In genomic region chr3:50321146-50321843, GRCh38 we compare ENCODE assay signal across 1 cellular context.
TF ChIP-seq lines count a peak whose summit lies in the region.

No MANE protein-coding gene starts in this region.

TF ChIP-seq in HepG2, 621 proteins besides CTCF, POLR2A, EP300 and RAD21 (continued from another document and continues in another):
- TF ChIP-seq CSRNP2 (CRISPR knock-in tag; conservative IDR thresholded peaks at IDR 0.05; ENCODE audit: low read depth) = no peak
- no peak for TF ChIP-seq ZNF512B (CRISPR knock-in tag; IDR thresholded peaks at IDR 0.05; ENCODE audit: borderline replicate concordance)
- TF ChIP-seq TFDP2 (CRISPR knock-in tag; IDR thresholded peaks at IDR 0.05) = peak; percentile 32; the same call in 1 of the 2 replicates
- TF ChIP-seq HIVEP1 (CRISPR knock-in tag; IDR thresholded peaks at IDR 0.05) = peak; percentile 4; the same call in 1 of the 2 replicates
- TF ChIP-seq GATAD1 (CRISPR knock-in tag; IDR thresholded peaks at IDR 0.05) = no peak
- TF ChIP-seq SALL2 (CRISPR knock-in tag; IDR thresholded peaks at IDR 0.05) = peak; percentile 42; the same call in 1 of the 2 replicates
- peak; percentile 70; the same call in 1 of the 2 replicates for TF ChIP-seq THAP11 (CRISPR knock-in tag; IDR thresholded peaks at IDR 0.05)
- TF ChIP-seq KLF11 (CRISPR knock-in tag; IDR thresholded peaks at IDR 0.05) = no peak
- peak; percentile 29; the same call in 1 of the 2 replicates for TF ChIP-seq NR0B2 (CRISPR knock-in tag; IDR thresholded peaks at IDR 0.05)
- 0 out of 2 replicates have a peak, but pooled peaks have one; percentile 5 for TF ChIP-seq ZNF317 (CRISPR knock-in tag; IDR thresholded peaks at IDR 0.05)
- TF ChIP-seq ZNF430 (CRISPR knock-in tag; IDR thresholded peaks at IDR 0.05) = peak; percentile 33; the same call in 1 of the 2 replicates
- TF ChIP-seq ZFYVE20 (CRISPR knock-in tag; IDR thresholded peaks at IDR 0.05; ENCODE audit: borderline replicate concordance, low read depth) = peak; percentile 57; the same call in 1 of the 2 replicates
- TF ChIP-seq ZNF318 (CRISPR knock-in tag; IDR thresholded peaks at IDR 0.05) = no peak
- TF ChIP-seq TCF7 (IDR thresholded peaks at IDR 0.05; ENCODE audit: low read depth) = no peak
- no peak for TF ChIP-seq ZFP82 (CRISPR knock-in tag; IDR thresholded peaks at IDR 0.05; ENCODE audit: borderline replicate concordance)
- peak; percentile 75 for TF ChIP-seq E2F2 (CRISPR knock-in tag; IDR thresholded peaks at IDR 0.05; ENCODE audit: borderline replicate concordance)
- peak; percentile 52; the same call in 1 of the 2 replicates for TF ChIP-seq YEATS4 (CRISPR knock-in tag; IDR thresholded peaks at IDR 0.05; ENCODE audit: borderline replicate concordance)
- TF ChIP-seq GTF2F1 (IDR thresholded peaks at IDR 0.05; ENCODE audit: low read length) = no peak
- 0 out of 2 replicates have a peak, but pooled peaks have one; percentile 7 for TF ChIP-seq NKX3-1 (CRISPR knock-in tag; IDR thresholded peaks at IDR 0.05)
- 0 out of 2 replicates have a peak, but pooled peaks have one; percentile 52 for TF ChIP-seq ZNF331 (CRISPR knock-in tag; IDR thresholded peaks at IDR 0.05)
- peak; percentile 50 for TF ChIP-seq ZEB1 (IDR thresholded peaks at IDR 0.05; ENCODE audit: insufficient replicate concordance, low read depth)
- peak; percentile 44; the same call in 1 of the 2 replicates for TF ChIP-seq ZNF564 (CRISPR knock-in tag; IDR thresholded peaks at IDR 0.05)
- peak; percentile 27; the same call in 1 of the 2 replicates for TF ChIP-seq ZNF777 (CRISPR knock-in tag; IDR thresholded peaks at IDR 0.05)
- TF ChIP-seq SRSF1 (optimal IDR thresholded peaks at IDR 0.05; ENCODE audit: low read depth, low read length) = peak; percentile 21
- 0 out of 2 replicates have a peak, but pooled peaks have one; percentile 15 for TF ChIP-seq ZBTB7B (CRISPR knock-in tag; IDR thresholded peaks at IDR 0.05)
- peak; percentile 18 for TF ChIP-seq AGO1 (IDR thresholded peaks at IDR 0.05; ENCODE audit: low read depth, low read length, poor library complexity, severe bottlenecking)
- TF ChIP-seq BCL3 (CRISPR knock-in tag; IDR thresholded peaks at IDR 0.05) = 0 out of 2 replicates have a peak, but pooled peaks have one; percentile 49
- no peak; the same call in 1 of the 2 replicates for TF ChIP-seq ZNF431 (CRISPR knock-in tag; IDR thresholded peaks at IDR 0.05; ENCODE audit: borderline replicate concordance, low read depth)
- peak; percentile 68 for TF ChIP-seq POLR2G (IDR thresholded peaks at IDR 0.05; ENCODE audit: low read depth, low read length)
- TF ChIP-seq MXI1 (IDR thresholded peaks at IDR 0.05; ENCODE audit: borderline replicate concordance, low read depth, low read length) = peak; percentile 97
- no peak for TF ChIP-seq ZNF263 (CRISPR knock-in tag; IDR thresholded peaks at IDR 0.05)
- TF ChIP-seq HNF4G (IDR thresholded peaks at IDR 0.05; ENCODE audit: borderline replicate concordance, low read depth, low read length) = 0 out of 2 replicates have a peak, but pooled peaks have one; percentile 20
- TF ChIP-seq HNF4G (CRISPR knock-in tag; IDR thresholded peaks at IDR 0.05; ENCODE audit: borderline replicate concordance, low read depth) = no peak
- TF ChIP-seq ZNF740 (CRISPR knock-in tag; IDR thresholded peaks at IDR 0.05) = no peak; the same call in 1 of the 2 replicates
- peak; percentile 79 for TF ChIP-seq ZNF563 (CRISPR knock-in tag; IDR thresholded peaks at IDR 0.05)
- TF ChIP-seq MEIS1 (CRISPR knock-in tag; IDR thresholded peaks at IDR 0.05; ENCODE audit: borderline replicate concordance) = 0 out of 2 replicates have a peak, but pooled peaks have one; percentile 17
- peak; percentile 92 for TF ChIP-seq ASH2L (IDR thresholded peaks at IDR 0.05; ENCODE audit: insufficient read length, low read depth, low read length)
- 0 out of 2 replicates have a peak, but pooled peaks have one; percentile 7 for TF ChIP-seq HOXA5 (CRISPR knock-in tag; IDR thresholded peaks at IDR 0.05)
- peak; percentile 45; the same call in 1 of the 2 replicates for TF ChIP-seq GMEB1 (CRISPR knock-in tag; IDR thresholded peaks at IDR 0.05; ENCODE audit: borderline replicate concordance)
- TF ChIP-seq TBX3 (IDR thresholded peaks at IDR 0.05; ENCODE audit: borderline replicate concordance) = peak; percentile 31; the same call in 1 of the 2 replicates
- no peak for TF ChIP-seq TCF12 (IDR thresholded peaks at IDR 0.05)
- TF ChIP-seq TCF12 (CRISPR knock-in tag; IDR thresholded peaks at IDR 0.05) = no peak
- 0 out of 2 replicates have a peak, but pooled peaks have one; percentile 23 for TF ChIP-seq ZNF709 (CRISPR knock-in tag; IDR thresholded peaks at IDR 0.05)
- TF ChIP-seq GABPB1 (CRISPR knock-in tag; IDR thresholded peaks at IDR 0.05) = peak; percentile 42; the same call in 1 of the 2 replicates
- no peak for TF ChIP-seq HMG20B (CRISPR knock-in tag; conservative IDR thresholded peaks at IDR 0.05)
